In genomic region chrX:16990839-16991238, GRCh38 we compare ENCODE assay signal across 5 cellular contexts.
"Had no signal": no experiment of that assay in that cellular context is flagged by ENCODE, and none has a peak within 500 bp of the region (broad histone marks: within the 10 kb centered on the region; RNA-seq: fewer than 3 reads in every experiment).

No MANE protein-coding gene starts in this region.

- H3K9me3 Mint-ChIP-seq: IgD-negative memory B cell had no signal

- H3K4me1 Mint-ChIP-seq: IgD-negative memory B cell had no signal

- H3K4me3 Mint-ChIP-seq: IgD-negative memory B cell had no signal

- H3K27ac ChIP-seq: HL-60 had no signal

- H3K4me3 ChIP-seq: K562 had no signal

- ATAC-seq: HepG2, K562 had no signal

- DNase-seq: IMR-90 had no signal
